25 cellular contexts compared by ENCODE assay signal in the genomic region with DNA sequence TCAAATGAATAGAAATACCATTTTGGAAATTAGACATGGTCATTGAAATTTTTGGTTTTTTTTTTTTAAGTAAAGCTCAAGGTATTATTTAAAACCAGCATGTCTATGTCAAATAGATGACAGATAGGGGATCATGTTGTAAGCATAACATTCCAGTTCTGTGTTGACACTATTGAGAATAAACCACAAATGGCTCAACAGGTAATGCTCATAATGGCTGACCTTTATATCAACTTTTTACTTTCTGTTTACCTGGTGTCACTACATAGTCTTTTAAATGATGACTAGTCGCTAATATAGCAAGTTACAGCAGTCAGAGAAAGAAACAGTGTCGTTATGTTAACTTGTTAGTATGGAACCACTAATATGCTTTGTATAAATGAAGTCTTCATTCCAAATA.
"Had no signal": no experiment of that assay in that cellular context is flagged by ENCODE, and none has a peak within 500 bp of the region (broad histone marks: within the 10 kb centered on the region; RNA-seq: fewer than 3 reads in every experiment).

No MANE protein-coding gene starts in this region.

- H3K27ac Mint-ChIP-seq: naive thymus-derived CD4-positive, alpha-beta T cell; nephron; neural progenitor cell; stimulated activated effector memory CD8-positive, alpha-beta T cell treated with anti-CD3 and anti-CD28 coated beads, Interleukin-12 subunit alpha, Interleukin-12 subunit beta, amount 100 ng/mL, for 72 hours; type B pancreatic cell had no signal

- H3K9ac ChIP-seq: neural progenitor cell, parathyroid adenoma had no signal

- H3K36me3 ChIP-seq: gastrocnemius medialis, neural progenitor cell, prostate gland, sigmoid colon, stomach, thyroid gland had no signal

- H3K9me3 ChIP-seq: gastrocnemius medialis, prostate gland, thyroid gland had no signal

- H3K79me2 ChIP-seq: parathyroid adenoma had no signal

- H3K27me3 ChIP-seq: gastrocnemius medialis, neural progenitor cell, sigmoid colon, stomach, thyroid gland had no signal

- H3K4me3 Mint-ChIP-seq: naive thymus-derived CD4-positive, alpha-beta T cell; nephron; neural progenitor cell; stimulated activated effector memory CD8-positive, alpha-beta T cell treated with anti-CD3 and anti-CD28 coated beads, Interleukin-12 subunit alpha, Interleukin-12 subunit beta, amount 100 ng/mL, for 72 hours; type B pancreatic cell had no signal

- H3K4me2 ChIP-seq: neural progenitor cell had no signal

- H3K4me1 ChIP-seq: gastrocnemius medialis, neural progenitor cell, parathyroid adenoma, prostate gland, sigmoid colon, stomach, thyroid gland had no signal

- H3K27ac ChIP-seq: coronary artery, gastrocnemius medialis, neural progenitor cell, parathyroid adenoma, prostate gland, sigmoid colon, stomach, thyroid gland had no signal

- H3K36me3 Mint-ChIP-seq: neural progenitor cell; stimulated activated effector memory CD8-positive, alpha-beta T cell treated with anti-CD3 and anti-CD28 coated beads, Interleukin-12 subunit alpha, Interleukin-12 subunit beta, amount 100 ng/mL, for 72 hours; type B pancreatic cell had no signal

- H3K9me3 Mint-ChIP-seq: type B pancreatic cell had no signal

- DNase-seq: dermis blood vessel endothelial cell; effector memory CD4-positive, alpha-beta T cell; foreskin fibroblast; gastrocnemius medialis; head of caudate nucleus; kidney; mesenchymal stem cell; midbrain; naive thymus-derived CD4-positive, alpha-beta T cell; right cardiac atrium; sigmoid colon; stimulated activated CD4-positive, alpha-beta T cell treated with anti-CD3 and anti-CD28 coated beads, Interleukin-2, amount 100 ng/mL, for 24 hours; stimulated activated CD4-positive, alpha-beta T cell treated with anti-CD3 and anti-CD28 coated beads, Interleukin-4, amount 100 ng/mL, for 24 hours; stimulated activated naive CD4-positive, alpha-beta T cell treated with Interleukin-2 at 50 U/mL for 16 hours; stomach; thyroid gland had no signal

- ATAC-seq: gastrocnemius medialis; left lobe of liver; naive thymus-derived CD4-positive, alpha-beta T cell; right cardiac atrium; stimulated activated effector memory CD8-positive, alpha-beta T cell treated with anti-CD3 and anti-CD28 coated beads, Interleukin-12 subunit alpha, Interleukin-12 subunit beta, amount 100 ng/mL, for 72 hours had no signal

- H3K4me3 ChIP-seq: coronary artery, gastrocnemius medialis, lung, neural progenitor cell, prostate gland, sigmoid colon, stomach, thyroid gland had no signal

- H3K27me3 Mint-ChIP-seq: type B pancreatic cell had no signal

- H3K4me1 Mint-ChIP-seq: naive thymus-derived CD4-positive, alpha-beta T cell; nephron; neural progenitor cell; stimulated activated effector memory CD8-positive, alpha-beta T cell treated with anti-CD3 and anti-CD28 coated beads, Interleukin-12 subunit alpha, Interleukin-12 subunit beta, amount 100 ng/mL, for 72 hours had no signal

- H2AFZ ChIP-seq: neural progenitor cell, parathyroid adenoma had no signal
